In the genomic region with DNA sequence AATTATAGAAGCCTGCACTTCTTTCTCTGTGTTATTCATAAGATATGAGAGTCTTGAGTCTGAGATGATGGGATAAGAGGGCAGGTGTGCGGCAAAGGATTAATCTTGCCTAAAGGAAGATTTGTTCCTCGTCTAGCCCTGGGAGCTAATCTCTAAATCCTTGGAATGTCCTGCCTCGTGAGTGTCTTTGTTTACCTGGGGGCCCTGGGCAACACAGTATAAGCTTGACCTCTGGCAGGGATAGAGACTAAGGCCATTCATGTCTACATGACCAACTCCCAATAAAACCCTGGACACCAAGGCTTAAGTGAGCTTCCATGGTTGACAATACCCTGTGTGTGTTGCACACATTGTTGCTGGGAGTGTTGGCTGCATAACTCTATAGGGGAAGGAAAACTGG, we compare ENCODE assay signal across 17 cellular contexts. TPM values are rescaled to one million over a fixed set of nuclear protein-coding genes. Genes with fewer than 3 reads are reported as not detected.
DNase-seq lines count a peak whose midpoint lies in the region; ATAC-seq lines count a peak whose summit lies in the region.
"Had no signal": no experiment of that assay in that cellular context is flagged by ENCODE, and none has a peak within 500 bp of the region (broad histone marks: within the 10 kb centered on the region; RNA-seq: fewer than 3 reads in every experiment).

No MANE protein-coding gene starts in this region.

- H3K36me3 ChIP-seq in ectodermal cell (ENCODE audit: control insufficient read depth, insufficient read depth, low read length) (no peaks in the 10 kb centered on the region), mesendoderm (ENCODE audit: control insufficient read depth, insufficient read depth, low read length) (no peaks in the 10 kb centered on the region)
- H3K36me3 ChIP-seq: BLaER1, HAP-1 had no signal

- no peak overlapping the region for H2BK15ac ChIP-seq in mesendoderm (replicated peaks; ENCODE audit: low read depth)

- no peaks in the 10 kb centered on the region for H3K79me2 ChIP-seq in mesendoderm (ENCODE audit: control insufficient read depth, insufficient read depth, low read length)

- no peak overlapping the region for H3K18ac ChIP-seq in mesendoderm (ENCODE audit: low read length)

- no peak overlapping the region for H3K56ac ChIP-seq in mesendoderm (ENCODE audit: low read length)

- H3K27me3 ChIP-seq in ectodermal cell (ENCODE audit: control insufficient read depth, insufficient read depth, low read length, poor library complexity, severe bottlenecking) (no peaks in the 10 kb centered on the region), mesendoderm (ENCODE audit: insufficient read depth, low read length, poor library complexity) (no peaks in the 10 kb centered on the region)
- H3K27me3 ChIP-seq: BLaER1 had no signal

- no peak overlapping the region for H2BK5ac ChIP-seq in mesendoderm (ENCODE audit: low read length)

- DNase-seq in D341Med (ENCODE audit: low spot score), result peak; percentile 55
- peak; percentile 94 for DNase-seq in NCI-H82 (lab: John Stamatoyannopoulos, UW)
- peak; percentile 60 for DNase-seq in mesendoderm
- no peak for DNase-seq in AML-193 (lab: John Stamatoyannopoulos, UW)
- no peak for DNase-seq in activated naive CD8-positive, alpha-beta T cell treated with anti-CD3 and anti-CD28 coated beads, Interleukin-2, amount 50 U/mL, for 24 hours
- no peak for DNase-seq in activated T-cell treated with anti-CD3 and anti-CD28 coated beads, Interleukin-2, amount 50 U/mL, for 24 hours
- DNase-seq: CD4-positive, CD25-positive, alpha-beta regulatory T cell; DMS 273 treated with DMSO at 0.1 percent for 48 hours; GOT3; IMR-90 had no signal

- H3K9me3 ChIP-seq in ectodermal cell (ENCODE audit: control insufficient read depth, low read length), result no peaks in the 10 kb centered on the region
- H3K9me3 ChIP-seq: BLaER1, HAP-1 had no signal

- no peak overlapping the region for H3K27ac Mint-ChIP-seq in activated naive CD8-positive, alpha-beta T cell treated with anti-CD3 and anti-CD28 coated beads, Interleukin-2, amount 50 U/mL, for 24 hours
- H3K27ac Mint-ChIP-seq in activated T-cell treated with anti-CD3 and anti-CD28 coated beads, Interleukin-2, amount 50 U/mL, for 24 hours, result no peak overlapping the region

- H4K8ac ChIP-seq in mesendoderm (ENCODE audit: low read depth, low read length), result no peak overlapping the region

- H3K27ac ChIP-seq in ectodermal cell (ENCODE audit: insufficient read depth, low read depth, low read length, poor library complexity, severe bottlenecking), result peak overlapping the region; percentile 62
- no peak overlapping the region for H3K27ac ChIP-seq in mesendoderm (ENCODE audit: low read depth, low read length)
- H3K27ac ChIP-seq: 22Rv1, BLaER1, HL-60 had no signal

- H3K23ac ChIP-seq in mesendoderm (ENCODE audit: low read length), result no peak overlapping the region

- H3K4me1 Mint-ChIP-seq in activated naive CD8-positive, alpha-beta T cell treated with anti-CD3 and anti-CD28 coated beads, Interleukin-2, amount 50 U/mL, for 24 hours, result no peaks in the 10 kb centered on the region
- H3K4me1 Mint-ChIP-seq in activated T-cell treated with anti-CD3 and anti-CD28 coated beads, Interleukin-2, amount 50 U/mL, for 24 hours (ENCODE audit: low read depth), result no peaks in the 10 kb centered on the region
- H3K4me1 Mint-ChIP-seq: CD4-positive, CD25-positive, alpha-beta regulatory T cell had no signal

- ATAC-seq in HG03108 (IDR thresholded peaks at IDR 0.05; ENCODE audit: unreplicated experiment), result no peak
- ATAC-seq in activated naive CD8-positive, alpha-beta T cell treated with anti-CD3 and anti-CD28 coated beads, Interleukin-2, amount 50 U/mL, for 24 hours, result no peak
- ATAC-seq: GM12878 had no signal

- H3K27me3 Mint-ChIP-seq in activated naive CD8-positive, alpha-beta T cell treated with anti-CD3 and anti-CD28 coated beads, Interleukin-2, amount 50 U/mL, for 24 hours, result no peaks in the 10 kb centered on the region
- peaks cover 8% of the 10 kb centered on the region for H3K27me3 Mint-ChIP-seq in activated T-cell treated with anti-CD3 and anti-CD28 coated beads, Interleukin-2, amount 50 U/mL, for 24 hours

- H3K9me3 Mint-ChIP-seq in activated naive CD8-positive, alpha-beta T cell treated with anti-CD3 and anti-CD28 coated beads, Interleukin-2, amount 50 U/mL, for 24 hours, result no peaks in the 10 kb centered on the region
- H3K9me3 Mint-ChIP-seq in activated T-cell treated with anti-CD3 and anti-CD28 coated beads, Interleukin-2, amount 50 U/mL, for 24 hours, result no peaks in the 10 kb centered on the region

- no peak overlapping the region for H4K5ac ChIP-seq in mesendoderm (ENCODE audit: low read length)

- H2BK120ac ChIP-seq in mesendoderm (ENCODE audit: low read depth, low read length), result no peak overlapping the region

- H3K4me2 ChIP-seq in mesendoderm (ENCODE audit: low read length), result no peak overlapping the region
- H3K4me2 ChIP-seq: BLaER1 had no signal

- H3K36me3 Mint-ChIP-seq in activated naive CD8-positive, alpha-beta T cell treated with anti-CD3 and anti-CD28 coated beads, Interleukin-2, amount 50 U/mL, for 24 hours (ENCODE audit: low read depth), result no peaks in the 10 kb centered on the region
- H3K36me3 Mint-ChIP-seq in activated T-cell treated with anti-CD3 and anti-CD28 coated beads, Interleukin-2, amount 50 U/mL, for 24 hours (ENCODE audit: low read depth), result no peaks in the 10 kb centered on the region
- H3K36me3 Mint-ChIP-seq: CD4-positive, CD25-positive, alpha-beta regulatory T cell had no signal

- 51 to 69% methylated on average over 3 of the region's 3 CpGs for WGBS in ectodermal cell, 2 experiments
- no CpG with 5 or more reads among the region's 3 CpGs for WGBS in mesendoderm (ENCODE audit: extremely low coverage, insufficient coverage, low lambda C conversion rate)

- no peak overlapping the region for H3K4me3 Mint-ChIP-seq in activated naive CD8-positive, alpha-beta T cell treated with anti-CD3 and anti-CD28 coated beads, Interleukin-2, amount 50 U/mL, for 24 hours
- H3K4me3 Mint-ChIP-seq in activated T-cell treated with anti-CD3 and anti-CD28 coated beads, Interleukin-2, amount 50 U/mL, for 24 hours, result no peak overlapping the region
- H3K4me3 Mint-ChIP-seq: CD4-positive, CD25-positive, alpha-beta regulatory T cell had no signal

- H3K4ac ChIP-seq in mesendoderm (ENCODE audit: low read depth, low read length), result no peak overlapping the region

- H3K4me1 ChIP-seq in ectodermal cell (ENCODE audit: control insufficient read depth, insufficient read depth, low read length), result peaks cover 31% of the 10 kb centered on the region
- H3K4me1 ChIP-seq in mesendoderm (ENCODE audit: control insufficient read depth, low read depth, low read length), result no peaks in the 10 kb centered on the region
- H3K4me1 ChIP-seq: BLaER1, HAP-1 had no signal

- H3K4me3 ChIP-seq in ectodermal cell (ENCODE audit: insufficient read depth, low read depth, low read length), result no peak overlapping the region
- H3K4me3 ChIP-seq in mesendoderm (ENCODE audit: low read length), result no peak overlapping the region
- H3K4me3 ChIP-seq: BLaER1, GM12878, HAP-1 had no signal

- H3K79me1 ChIP-seq in mesendoderm (ENCODE audit: low read length), result no peaks in the 10 kb centered on the region

- no peak overlapping the region for H3K9ac ChIP-seq in mesendoderm (ENCODE audit: low read length)
- H3K9ac ChIP-seq: BLaER1 had no signal

- no peak overlapping the region for H2AK5ac ChIP-seq in mesendoderm (ENCODE audit: low read length)

RNA-seq across cellular contexts. Expression of gene AGBL1, which starts 3.2 kb away (rescaled TPM):
- 0.72 TPM for polyA plus RNA-seq in ectodermal cell (2013, experiment 1 of 4)
- polyA plus RNA-seq in ectodermal cell (2013, experiment 2 of 4), result 1.7 TPM
- 0.64 TPM for polyA plus RNA-seq in ectodermal cell (2013, experiment 3 of 4)
- 1.2 TPM for polyA plus RNA-seq in ectodermal cell (2013, experiment 4 of 4)
- not detected for polyA plus RNA-seq in mesendoderm (2013, experiment 1 of 2)
- polyA plus RNA-seq in mesendoderm (2013, experiment 2 of 2), result under 0.01 TPM
- polyA plus RNA-seq: CD4-positive, CD25-positive, alpha-beta regulatory T cell; GM12878; IMR-90 had no signal

Comparison
In these comparisons a context has a peak if more than half of its experiments do, and no peak if none do; other contexts are left out.
1. DNase-seq: peak in D341Med (single experiment), NCI-H82 (single experiment) and mesendoderm (single experiment); none in AML-193 (0 of 2), activated naive CD8-positive, alpha-beta T cell treated with anti-CD3 and anti-CD28 coated beads, Interleukin-2, amount 50 U/mL, for 24 hours (single experiment) and activated T-cell treated with anti-CD3 and anti-CD28 coated beads, Interleukin-2, amount 50 U/mL, for 24 hours (single experiment).